Comparison of ENCODE assay signal across 10 cellular contexts in the genomic region with DNA sequence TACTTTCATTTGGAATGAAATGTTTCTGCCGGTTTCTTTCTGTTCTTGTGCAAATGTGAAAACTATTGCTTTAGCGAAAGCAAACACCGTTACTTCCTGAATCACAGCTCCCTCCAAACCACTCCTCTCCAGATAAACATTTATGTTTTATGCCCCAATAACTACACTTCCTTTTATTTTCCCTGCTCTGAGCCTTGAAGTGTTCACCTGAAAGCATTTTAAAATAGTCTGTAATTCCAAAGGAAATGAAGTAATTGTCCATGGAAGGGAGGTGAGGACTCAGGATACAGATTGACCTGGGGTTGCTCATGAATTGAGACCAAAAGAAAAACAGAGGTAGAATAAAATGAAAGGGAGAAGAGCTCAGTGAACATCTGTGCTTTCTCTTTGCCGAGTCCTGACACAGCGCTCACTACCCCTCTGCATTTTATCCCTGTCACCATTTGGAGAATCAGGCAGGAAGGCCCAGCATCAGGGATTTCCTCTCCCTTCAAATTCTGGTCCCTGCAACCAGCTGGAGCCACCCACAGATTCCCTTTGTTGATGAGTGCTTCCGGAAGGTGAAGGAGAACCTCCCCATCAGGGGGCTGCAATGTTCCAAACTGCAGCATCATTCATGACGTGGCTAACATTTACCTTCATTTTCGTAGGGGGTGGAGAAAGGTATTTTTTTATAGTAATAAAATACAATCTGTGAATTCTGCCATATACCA.
DNase-seq lines count a peak whose midpoint lies in the region; ATAC-seq, FAIRE-seq and TF ChIP-seq lines count a peak whose summit lies in the region.
"Had no signal": no experiment of that assay in that cellular context is flagged by ENCODE, and none has a peak within 500 bp of the region (broad histone marks: within the 10 kb centered on the region; RNA-seq: fewer than 3 reads in every experiment).

No MANE protein-coding gene starts in this region.

- H3K9ac ChIP-seq in endothelial cell of umbilical vein (replicated peaks; ENCODE audit: extremely low read depth, insufficient read depth, low read length) = peak overlapping the region; percentile 89

- no peak for TF ChIP-seq POLR2A in endothelial cell of umbilical vein (IDR thresholded peaks at IDR 0.05; ENCODE audit: low read depth, low read length)

- peaks cover 32% of the 10 kb centered on the region for H3K4me1 ChIP-seq in endothelial cell of umbilical vein (ENCODE audit: control insufficient read depth, extremely low read depth, insufficient read depth, low read length)

- H3K4me3 ChIP-seq in endothelial cell of umbilical vein (replicated peaks in 1 of 3; ENCODE audit: insufficient read depth in 1 of 3, low read depth in 1 of 3, low read length in 3 of 3) = peak overlapping the region in 2 of 3 experiments; percentile 23 to 62
- H3K4me3 ChIP-seq: skin epidermis had no signal

- TF ChIP-seq CTCF in endothelial cell of umbilical vein (IDR thresholded peaks at IDR 0.05; ENCODE audit: extremely low read depth in 1 of 2, insufficient read depth in 1 of 2, low read depth in 1 of 2, low read length in 2 of 2) = no peak

- dilution Hi-C loops in endothelial cell of umbilical vein (cut with MboI; ENCODE audit: extremely low pct_ligation_motif_present, low sequenced_read_pairs) = no loop called here

- DNase-seq in GM19239 (ENCODE audit: insufficient read length, low spot score) (no peak), NCI-H2227 treated with DMSO at 0.1 percent for 48 hours (lab: John Stamatoyannopoulos, UW) (peak; percentile 57), endothelial cell of umbilical vein (ENCODE audit: low read depth, low spot score) (peak; percentile 83), renal cortical epithelial cell (ENCODE audit: low read depth) (peak; percentile 91), DMS114 treated with DMSO at 0.1 percent for 48 hours (lab: John Stamatoyannopoulos, UW; ENCODE audit: unreplicated experiment) (no peak), NCI-H187 treated with DMSO at 0.1 percent for 48 hours (lab: John Stamatoyannopoulos, UW) (no peak)
- no peak for DNase-seq in activated CD8-positive, alpha-beta memory T cell treated with anti-CD3 and anti-CD28 coated beads, Interleukin-2, amount 50 U/mL, for 48 hours
- DNase-seq: NK-92 treated with Interleukin-12 subunit alpha and Interleukin-12 subunit beta, amount 100 ng/mL, for 24 hours had no signal

- no peaks in the 10 kb centered on the region for H3K9me1 ChIP-seq in endothelial cell of umbilical vein (replicated peaks; ENCODE audit: control insufficient read depth, extremely low read depth, insufficient read depth, low read length)

- CTCF ChIA-PET in endothelial cell of umbilical vein (lab: Charles Lee) = interaction anchor here (0.8 to 3.5 kb wide), 6 partner anchors 8 to 89 kb away, joined by 3 to 9 read pairs (median 4); no protein-coding TSS in a partner anchor

- no peaks in the 10 kb centered on the region for H4K20me1 ChIP-seq in endothelial cell of umbilical vein (replicated peaks; ENCODE audit: control insufficient read depth, extremely low read depth, insufficient read depth, low read length)

- H3K36me3 ChIP-seq in endothelial cell of umbilical vein (ENCODE audit: control insufficient read depth in 2 of 2, extremely low read depth in 1 of 2, insufficient read depth in 2 of 2, low read length in 2 of 2) = no peaks in the 10 kb centered on the region

- POLR2A ChIA-PET in endothelial cell of umbilical vein (lab: Charles Lee) = interaction anchor here (1.1 kb wide), 1 partner anchor 15 kb away, joined by 3 read pairs; no protein-coding TSS in a partner anchor

- peak overlapping the region; percentile 91 for H3K27ac ChIP-seq in endothelial cell of umbilical vein (ENCODE audit: insufficient read depth, low read depth, low read length)

- H3K9me3 ChIP-seq in endothelial cell of umbilical vein (replicated peaks; ENCODE audit: control insufficient read depth, insufficient read depth, low read length) = no peaks in the 10 kb centered on the region

- no peaks in the 10 kb centered on the region for H3K27me3 ChIP-seq in endothelial cell of umbilical vein (ENCODE audit: control insufficient read depth in 2 of 2, insufficient read depth in 2 of 2, low read length in 2 of 2)

- H3K4me2 ChIP-seq in endothelial cell of umbilical vein (ENCODE audit: insufficient read depth, low read length) = peak overlapping the region; percentile 98

- no peak for ATAC-seq in GM18498 (IDR thresholded peaks at IDR 0.05; ENCODE audit: unreplicated experiment)

- FAIRE-seq in GM19239 (lab: Jason Lieb, UNC) = peak; percentile 45
- peak; percentile 49 for FAIRE-seq in endothelial cell of umbilical vein (lab: Jason Lieb, UNC)

- TSS peak; percentile 38 for BruUV-seq in endothelial cell of umbilical vein (replicated peaks; lab: Mats Ljungman, UMichigan)

- intact Hi-C loops in endothelial cell of umbilical vein (cut with micrococcal nuclease) = loop anchor here (1.0 to 5.0 kb wide), 7 partner anchors 16 to 477 kb away; no protein-coding TSS in a partner anchor

- no peaks in the 10 kb centered on the region for H3K79me2 ChIP-seq in endothelial cell of umbilical vein (ENCODE audit: control insufficient read depth, insufficient read depth, low read length)

- peak overlapping the region; percentile 74 for H2AFZ ChIP-seq in endothelial cell of umbilical vein (ENCODE audit: low read depth, low read length)

TF ChIP-seq in endothelial cell of umbilical vein, 7 proteins besides CTCF, POLR2A, EP300 and RAD21:
- no peak for TF ChIP-seq POLR2AphosphoS5 (IDR thresholded peaks at IDR 0.05; ENCODE audit: insufficient read depth, low read depth, low read length)
- no peak for TF ChIP-seq FOS (IDR thresholded peaks at IDR 0.05; ENCODE audit: borderline replicate concordance, insufficient read depth, low read length)
- no peak for TF ChIP-seq GATA2 (IDR thresholded peaks at IDR 0.05; ENCODE audit: insufficient read depth, insufficient read length, low read depth, low read length)
- TF ChIP-seq EZH2 (IDR thresholded peaks at IDR 0.05; ENCODE audit: borderline replicate concordance, low read depth, low read length, severe bottlenecking) = no peak
- TF ChIP-seq JUN (IDR thresholded peaks at IDR 0.05; ENCODE audit: borderline replicate concordance, insufficient read depth, insufficient read length, low read depth) = no peak
- TF ChIP-seq MYC (IDR thresholded peaks at IDR 0.05; ENCODE audit: low read depth, low read length) = no peak
- TF ChIP-seq, protein P1, sequence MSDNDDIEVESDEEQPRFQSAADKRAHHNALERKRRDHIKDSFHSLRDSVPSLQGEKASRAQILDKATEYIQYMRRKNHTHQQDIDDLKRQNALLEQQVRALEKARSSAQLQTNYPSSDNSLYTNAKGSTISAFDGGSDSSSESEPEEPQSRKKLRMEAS (IDR thresholded peaks at IDR 0.05; ENCODE audit: insufficient read depth, insufficient read length) = no peak

Comparison
In these comparisons a context has a peak if more than half of its experiments do, and no peak if none do; other contexts are left out.
1. DNase-seq: peak in NCI-H2227 treated with DMSO at 0.1 percent for 48 hours (single experiment), endothelial cell of umbilical vein (single experiment) and renal cortical epithelial cell (single experiment); none in GM19239 (single experiment), DMS114 treated with DMSO at 0.1 percent for 48 hours (single experiment), activated CD8-positive, alpha-beta memory T cell treated with anti-CD3 and anti-CD28 coated beads, Interleukin-2, amount 50 U/mL, for 48 hours (single experiment) and NCI-H187 treated with DMSO at 0.1 percent for 48 hours (single experiment).